ENCODE assay signal across 1 cellular context in the genomic region with DNA sequence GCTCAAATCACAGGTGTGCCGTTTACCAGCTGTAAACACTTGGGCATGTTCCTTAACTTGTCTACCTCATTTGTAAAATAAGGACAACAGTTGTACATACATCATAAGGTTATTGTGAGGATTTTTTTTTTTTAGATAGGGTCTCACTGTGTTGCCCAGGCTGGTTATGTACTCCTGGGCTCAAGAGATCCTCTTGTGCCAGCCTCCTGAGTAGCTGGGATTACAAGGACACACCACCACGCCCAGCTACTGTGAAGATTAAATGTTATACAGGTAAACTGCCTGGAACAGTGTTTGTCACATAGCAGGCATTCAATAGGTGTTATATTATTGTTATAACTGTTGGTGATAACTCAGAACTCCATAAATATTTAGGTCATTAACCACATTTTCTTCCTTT.
TF ChIP-seq lines count a peak whose summit lies in the region.

No MANE protein-coding gene starts in this region.

TF ChIP-seq in HepG2, 621 proteins besides CTCF, POLR2A, EP300 and RAD21 (continued from another document):
- TF ChIP-seq KDM6A (CRISPR knock-in tag; IDR thresholded peaks at IDR 0.05; ENCODE audit: low read depth) = no peak
